8 cellular contexts compared by ENCODE assay signal in the genomic region with DNA sequence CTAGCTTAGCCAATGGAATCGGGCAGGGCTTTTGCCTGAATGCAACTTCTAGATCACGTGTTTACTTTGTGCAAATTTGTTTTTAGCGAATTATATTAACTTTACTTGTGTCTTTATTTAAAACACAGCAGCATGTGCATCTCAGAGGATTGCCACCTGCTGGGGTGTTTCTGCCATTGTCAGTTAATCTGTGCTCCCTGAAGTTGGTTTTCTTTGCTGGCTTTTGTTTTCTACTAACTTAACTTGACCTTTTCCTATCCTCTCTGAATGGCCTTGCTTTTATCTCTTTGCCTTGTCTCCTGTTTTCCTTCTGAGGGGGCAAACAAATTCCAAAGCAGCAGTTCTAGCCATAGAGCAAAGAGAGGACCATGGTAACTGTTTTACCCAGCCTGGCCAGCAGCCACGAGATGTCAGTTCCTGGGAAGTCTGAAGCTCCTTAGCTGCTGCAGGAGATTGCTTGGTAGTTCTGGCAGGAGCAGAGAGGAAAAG.
DNase-seq lines count a peak whose midpoint lies in the region; ATAC-seq and TF ChIP-seq lines count a peak whose summit lies in the region.

No MANE protein-coding gene starts in this region.

- TF ChIP-seq POLR2A in Peyer's patch (IDR thresholded peaks at IDR 0.05): no peak

- H3K27ac ChIP-seq in Peyer's patch: no peak overlapping the region
- H3K27ac ChIP-seq in tibial artery: no peak overlapping the region

- no peak overlapping the region for H3K4me3 Mint-ChIP-seq in glutamatergic neuron (ENCODE audit: unreplicated experiment)

- H3K36me3 Mint-ChIP-seq in glutamatergic neuron (ENCODE audit: unreplicated experiment): no peaks in the 10 kb centered on the region

- H3K4me3 ChIP-seq in Peyer's patch (no peak overlapping the region), tibial artery (no peak overlapping the region)

- H3K4me1 Mint-ChIP-seq in glutamatergic neuron (ENCODE audit: low read depth, unreplicated experiment): no peaks in the 10 kb centered on the region

- ATAC-seq in GM21723 (IDR thresholded peaks at IDR 0.05; ENCODE audit: unreplicated experiment): peak; percentile 35

- peaks cover 0 to 9% (median 0%) of the 10 kb centered on the region in 4 donors for H3K4me1 ChIP-seq in Peyer's patch
- peaks cover 0 to 18% (median 1%) of the 10 kb centered on the region in 4 donors for H3K4me1 ChIP-seq in tibial artery

- TF ChIP-seq CTCF in Peyer's patch (IDR thresholded peaks at IDR 0.05): peak in 4 of 6 experiments; percentile 27 to 65 (median 62)
- TF ChIP-seq CTCF in glutamatergic neuron (IDR thresholded peaks at IDR 0.05; ENCODE audit: partially characterized antibody, unreplicated experiment): peak; percentile 44
- peak; percentile 17 to 40 for TF ChIP-seq CTCF in tibial artery (IDR thresholded peaks at IDR 0.05)

- H3K27ac Mint-ChIP-seq in glutamatergic neuron (ENCODE audit: unreplicated experiment): no peak overlapping the region

- no peaks in the 10 kb centered on the region for H3K36me3 ChIP-seq in Peyer's patch
- no peaks in the 10 kb centered on the region for H3K36me3 ChIP-seq in tibial artery

- intact Hi-C loops in tibial artery (cut with DNase I; ENCODE audit: low total_unique reads): loop anchor here (2.0 kb wide), 1 partner anchor 27 kb away; no protein-coding TSS in a partner anchor

- H3K27me3 Mint-ChIP-seq in glutamatergic neuron (ENCODE audit: unreplicated experiment): peaks cover 2% of the 10 kb centered on the region

- H3K9me3 Mint-ChIP-seq in glutamatergic neuron (ENCODE audit: unreplicated experiment): no peaks in the 10 kb centered on the region

- H3K27me3 ChIP-seq in Peyer's patch: no peaks in the 10 kb centered on the region
- H3K27me3 ChIP-seq in tibial artery: no peaks in the 10 kb centered on the region

- DNase-seq in DMS114 treated with DMSO at 0.1 percent for 48 hours (lab: John Stamatoyannopoulos, UW; ENCODE audit: unreplicated experiment): peak; percentile 14
- DNase-seq in Peyer's patch: no peak
- no peak for DNase-seq in glutamatergic neuron
- DNase-seq in tibial artery: no peak
- no peak for DNase-seq in middle frontal gyrus (ENCODE audit: extremely low spot score, low spot score)
- no peak for DNase-seq in NCI-H1092 (lab: John Stamatoyannopoulos, UW)
- DNase-seq in NCI-H1048 (lab: John Stamatoyannopoulos, UW): no peak

- H3K9me3 ChIP-seq in Peyer's patch: no peaks in the 10 kb centered on the region
- H3K9me3 ChIP-seq in tibial artery: no peaks in the 10 kb centered on the region
